Comparison of ENCODE assay signal across 9 cellular contexts in the genomic region with DNA sequence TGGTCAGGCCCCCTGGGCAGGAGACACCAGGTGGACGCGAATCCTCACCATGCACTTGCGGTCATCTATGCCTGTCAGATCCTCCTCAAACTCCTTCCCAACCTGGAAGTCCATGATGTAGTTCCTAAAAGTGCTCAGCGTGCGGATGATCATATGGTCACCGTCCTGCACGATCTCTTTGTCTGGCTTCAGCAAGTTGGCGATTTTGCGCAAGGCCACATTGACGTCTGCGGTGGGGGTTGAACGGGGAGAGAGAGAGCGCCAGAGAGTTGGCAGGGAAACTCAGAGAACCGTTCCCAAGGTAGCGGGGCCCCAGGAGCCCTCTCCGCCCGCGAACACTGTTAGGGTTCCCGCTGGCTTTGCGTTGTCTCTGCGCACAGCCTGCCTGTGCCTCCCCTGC. TPM values are rescaled to one million over a fixed set of nuclear protein-coding genes. Genes with fewer than 3 reads are reported as not detected.
DNase-seq lines count a peak whose midpoint lies in the region; ATAC-seq and TF ChIP-seq lines count a peak whose summit lies in the region.
"Had no signal": no experiment of that assay in that cellular context is flagged by ENCODE, and none has a peak within 500 bp of the region (broad histone marks: within the 10 kb centered on the region; RNA-seq: fewer than 3 reads in every experiment).

No MANE protein-coding gene starts in this region.

- DNase-seq in CD1c-positive myeloid dendritic cell (ENCODE audit: extremely low spot score) (peak; percentile 9), astrocyte of the spinal cord (ENCODE audit: low read depth, low spot score) (peak; percentile 78), right cardiac atrium (peak; percentile 80 to 87 (median 86)), progenitor cell of endocrine pancreas (ENCODE audit: low spot score, unreplicated experiment) (no peak), activated gamma-delta T cell (lab: John Stamatoyannopoulos, UW) (no peak), AG20443 (ENCODE audit: low spot score) (no peak)
- DNase-seq in CD8-positive, alpha-beta memory T cell, result no peak
- DNase-seq: MG63 had no signal

- H3K4me3 ChIP-seq in astrocyte of the spinal cord (ENCODE audit: low read depth, low read length), result peak overlapping the region; percentile 61
- H3K4me3 ChIP-seq in right cardiac atrium (ENCODE audit: low read length), result peak overlapping the region; percentile 69
- H3K4me3 ChIP-seq in CD8-positive, alpha-beta memory T cell (ENCODE audit: low read length), result no peak overlapping the region

- WGBS in right cardiac atrium, result 51% methylated on average over 21 of the region's 21 CpGs

- POLR2A ChIA-PET in CD8-positive, alpha-beta memory T cell (lab: Charles Lee), result no interaction called here

- TF ChIP-seq CTCF in astrocyte of the spinal cord (IDR thresholded peaks at IDR 0.05; ENCODE audit: low read depth, low read length), result no peak
- no peak for TF ChIP-seq CTCF in progenitor cell of endocrine pancreas (IDR thresholded peaks at IDR 0.05; ENCODE audit: unreplicated experiment)

- H3K9me3 ChIP-seq in right cardiac atrium (ENCODE audit: control insufficient read depth, low read length), result no peaks in the 10 kb centered on the region
- H3K9me3 ChIP-seq in CD8-positive, alpha-beta memory T cell (ENCODE audit: low read length), result no peaks in the 10 kb centered on the region

- peak overlapping the region; percentile 99 for H3K27ac Mint-ChIP-seq in progenitor cell of endocrine pancreas
- no peak overlapping the region for H3K27ac Mint-ChIP-seq in CD8-positive, alpha-beta memory T cell

- no peaks in the 10 kb centered on the region for H3K9me3 Mint-ChIP-seq in progenitor cell of endocrine pancreas (ENCODE audit: low read depth)
- H3K9me3 Mint-ChIP-seq in CD8-positive, alpha-beta memory T cell, result no peaks in the 10 kb centered on the region

- peak overlapping the region; percentile 43 for H3K27ac ChIP-seq in right cardiac atrium (ENCODE audit: low read length)
- H3K27ac ChIP-seq in CD8-positive, alpha-beta memory T cell (ENCODE audit: low read depth, low read length), result no peak overlapping the region

- intact Hi-C loops in right cardiac atrium (cut with DNase I), result no loop called here

- peaks cover 73% of the 10 kb centered on the region for H3K4me1 Mint-ChIP-seq in progenitor cell of endocrine pancreas (ENCODE audit: low read depth)
- H3K4me1 Mint-ChIP-seq in CD8-positive, alpha-beta memory T cell, result peaks cover 4 to 15% (median 4%) of the 10 kb centered on the region in 3 donors

- in situ Hi-C loops in astrocyte of the spinal cord (cut with HindIII; ENCODE audit: low sequenced_read_pairs), result no loop called here

- H3K27me3 Mint-ChIP-seq in progenitor cell of endocrine pancreas, result no peaks in the 10 kb centered on the region
- H3K27me3 Mint-ChIP-seq in CD8-positive, alpha-beta memory T cell, result peaks cover 20 to 59% of the 10 kb centered on the region in 2 donors

- CTCF ChIA-PET in CD8-positive, alpha-beta memory T cell (lab: Charles Lee), result no interaction called here

- H3K36me3 Mint-ChIP-seq in progenitor cell of endocrine pancreas (ENCODE audit: insufficient read depth), result peaks cover 14% of the 10 kb centered on the region
- no peaks in the 10 kb centered on the region for H3K36me3 Mint-ChIP-seq in CD8-positive, alpha-beta memory T cell

- H3K4me1 ChIP-seq in right cardiac atrium (ENCODE audit: control insufficient read depth, insufficient read depth, low read length), result peaks cover 20% of the 10 kb centered on the region
- H3K4me1 ChIP-seq in CD8-positive, alpha-beta memory T cell (ENCODE audit: insufficient read depth, low read length), result no peaks in the 10 kb centered on the region

- H3K36me3 ChIP-seq in CD8-positive, alpha-beta memory T cell (ENCODE audit: insufficient read depth, low read length), result no peaks in the 10 kb centered on the region
- H3K36me3 ChIP-seq: MG63 had no signal

- peak overlapping the region; percentile 95 for H3K4me3 Mint-ChIP-seq in progenitor cell of endocrine pancreas (ENCODE audit: low read depth)
- H3K4me3 Mint-ChIP-seq in CD8-positive, alpha-beta memory T cell, result peak overlapping the region in 2 of 7 donors; percentile 6 to 9

- ATAC-seq in right cardiac atrium, result peak; percentile 11 to 12
- ATAC-seq in GM21447 (IDR thresholded peaks at IDR 0.05; ENCODE audit: unreplicated experiment), result no peak

- H3K27me3 ChIP-seq in right cardiac atrium (ENCODE audit: control insufficient read depth, insufficient read depth), result no peaks in the 10 kb centered on the region
- no peaks in the 10 kb centered on the region for H3K27me3 ChIP-seq in CD8-positive, alpha-beta memory T cell (ENCODE audit: insufficient read depth, low read length, poor library complexity, severe bottlenecking)
- H3K27me3 ChIP-seq: MG63 had no signal

RNA-seq across cellular contexts. Expression of a gene that starts 0.8 kb away (rescaled TPM):
- 10 to 100 TPM; 39.3 to 60.9 (median 54.9) TPM for total RNA-seq in right cardiac atrium
- 65.6 TPM for polyA plus RNA-seq in right cardiac atrium
- 617 and 649 TPM in 2 replicates for total RNA-seq in progenitor cell of endocrine pancreas
- total RNA-seq in CD8-positive, alpha-beta memory T cell, result not detected
- not detected for polyA plus RNA-seq in CD8-positive, alpha-beta memory T cell

Comparison
In these comparisons a context has a peak if more than half of its experiments do, and no peak if none do; other contexts are left out.
1. DNase-seq: peak in CD1c-positive myeloid dendritic cell (single experiment), astrocyte of the spinal cord (single experiment) and right cardiac atrium (3 of 3); none in progenitor cell of endocrine pancreas (single experiment), activated gamma-delta T cell (single experiment), CD8-positive, alpha-beta memory T cell (0 of 5) and AG20443 (single experiment).
2. RNA of a gene that starts 0.8 kb away (total RNA-seq): 617 to 649 TPM in progenitor cell of endocrine pancreas and 39.3 to 60.9 TPM in right cardiac atrium; not detected in CD8-positive, alpha-beta memory T cell; every median in the first group is over 10 times any median in the second.